In the genomic region with DNA sequence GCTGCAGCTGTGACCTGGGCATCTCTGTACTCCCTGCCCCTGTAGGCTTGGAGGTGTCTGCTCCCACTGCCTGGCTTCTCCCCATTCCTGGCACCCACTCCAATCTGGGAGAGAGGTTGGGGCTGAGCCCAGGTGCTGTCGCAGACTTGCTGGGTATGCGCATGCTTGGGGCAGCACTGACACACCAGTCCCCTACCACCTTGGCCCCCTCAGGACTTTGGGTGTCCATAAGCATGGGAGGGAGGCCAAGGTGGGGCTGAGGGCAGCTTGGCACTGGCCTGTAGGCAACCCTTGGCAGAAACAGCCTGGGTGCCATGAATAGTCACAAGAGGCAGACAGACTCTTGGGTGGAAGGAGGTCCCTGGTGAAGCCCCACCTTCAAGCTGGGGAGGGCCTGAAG, we compare ENCODE assay signal across 23 cellular contexts.
"Had no signal": no experiment of that assay in that cellular context is flagged by ENCODE, and none has a peak within 500 bp of the region (broad histone marks: within the 10 kb centered on the region; RNA-seq: fewer than 3 reads in every experiment).

No MANE protein-coding gene starts in this region.

- H3K9me3 ChIP-seq: esophagus muscularis mucosa, gastroesophageal sphincter, heart left ventricle, left lung, lower lobe of right lung, mucosa of descending colon had no signal

- ATAC-seq: foreskin keratinocyte, gastroesophageal sphincter, left cardiac atrium, left lung, left ventricle myocardium superior, mucosa of descending colon had no signal

- H2AFZ ChIP-seq: hepatocyte had no signal

- H3K27ac Mint-ChIP-seq: immature natural killer cell, mesothelial cell of epicardium had no signal

- H3K4me1 Mint-ChIP-seq: immature natural killer cell had no signal

- H3K27ac ChIP-seq: coronary artery, dorsolateral prefrontal cortex, esophagus muscularis mucosa, foreskin keratinocyte, gastroesophageal sphincter, heart left ventricle, hepatocyte, left lung, lower lobe of right lung had no signal

- DNase-seq: dermis blood vessel endothelial cell; dorsolateral prefrontal cortex; effector CD4-positive, alpha-beta T cell; effector memory CD4-positive, alpha-beta T cell; foreskin keratinocyte; heart left ventricle; hypothalamus; immature natural killer cell; islet precursor cell; left cardiac atrium; left lung; left ventricle myocardium superior; lower lobe of right lung; mesenchymal stem cell; mucosa of descending colon had no signal

- H3K79me2 ChIP-seq: hepatocyte had no signal

- FAIRE-seq: colon, endothelial cell of umbilical vein, frontal cortex had no signal

- H3K4me3 ChIP-seq: coronary artery, dorsolateral prefrontal cortex, esophagus muscularis mucosa, gastroesophageal sphincter, heart left ventricle, hepatocyte, left lung, lower lobe of right lung, mucosa of descending colon had no signal

- H3K4me2 ChIP-seq: hepatocyte had no signal

- H3K36me3 Mint-ChIP-seq: mesothelial cell of epicardium had no signal

- H3K9me3 Mint-ChIP-seq: immature natural killer cell had no signal

- H3K4me3 Mint-ChIP-seq: immature natural killer cell, mesothelial cell of epicardium had no signal

- H3K4me1 ChIP-seq: foreskin keratinocyte, left lung, lower lobe of right lung had no signal

- H3K36me3 ChIP-seq: esophagus muscularis mucosa, gastroesophageal sphincter, heart left ventricle, left lung, lower lobe of right lung had no signal

- H3K27me3 ChIP-seq: dorsolateral prefrontal cortex, esophagus muscularis mucosa, gastroesophageal sphincter, heart left ventricle, hepatocyte, left lung had no signal
